In the genomic region with DNA sequence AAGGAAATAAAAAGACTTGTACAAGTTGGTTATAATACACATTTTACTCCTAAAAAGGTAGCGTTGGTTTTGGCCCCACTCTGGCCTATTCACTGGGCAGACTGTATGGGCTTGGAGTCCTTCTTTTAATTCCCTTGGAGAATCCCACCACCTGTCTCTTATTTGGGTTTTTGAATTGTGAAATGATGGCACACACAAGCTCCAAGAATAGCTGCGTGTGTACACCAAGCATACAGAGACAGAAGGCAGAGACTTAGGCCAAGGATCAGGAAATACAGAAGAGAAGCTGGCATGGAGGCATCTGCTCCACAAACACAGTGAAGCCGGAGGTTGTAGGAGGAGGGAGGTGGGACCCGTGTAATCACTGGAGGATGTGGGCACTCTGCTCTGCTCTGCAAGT, we compare ENCODE assay signal across 23 cellular contexts. TPM values are rescaled to one million over a fixed set of nuclear protein-coding genes. Genes with fewer than 3 reads are reported as not detected.
DNase-seq lines count a peak whose midpoint lies in the region; ATAC-seq and TF ChIP-seq lines count a peak whose summit lies in the region.
"Had no signal": no experiment of that assay in that cellular context is flagged by ENCODE, and none has a peak within 500 bp of the region (broad histone marks: within the 10 kb centered on the region; RNA-seq: fewer than 3 reads in every experiment).

No MANE protein-coding gene starts in this region.

- TF ChIP-seq POLR2A in esophagus muscularis mucosa (IDR thresholded peaks at IDR 0.05; ENCODE audit: low read depth) = no peak

- H3K4me1 ChIP-seq in GM23248 (ENCODE audit: insufficient read depth) = peaks cover 63% of the 10 kb centered on the region
- H3K4me1 ChIP-seq in esophagus muscularis mucosa = peaks cover 5 to 63% (median 55%) of the 10 kb centered on the region in 4 donors
- peaks cover 5 to 12% of the 10 kb centered on the region in 2 experiments for H3K4me1 ChIP-seq in trophoblast cell (ENCODE audit: control insufficient read depth in 1 of 2, insufficient read depth in 2 of 2, low read length in 2 of 2)
- H3K4me1 ChIP-seq: BLaER1, Caco-2 had no signal

- no peak overlapping the region for H3K4me2 ChIP-seq in GM23248 (ENCODE audit: unreplicated experiment)
- H3K4me2 ChIP-seq in trophoblast cell (ENCODE audit: low read length) = no peak overlapping the region
- H3K4me2 ChIP-seq: BLaER1, PC-9 had no signal

- peaks cover 16% of the 10 kb centered on the region; the same call in 1 of the 2 replicates for H4K20me1 ChIP-seq in GM23248 (ENCODE audit: insufficient read depth)
- H4K20me1 ChIP-seq: BLaER1 had no signal

- H3K9ac ChIP-seq in GM23248 = no peak overlapping the region
- no peak overlapping the region for H3K9ac ChIP-seq in trophoblast cell (ENCODE audit: low read length)
- H3K9ac ChIP-seq: BLaER1 had no signal

- WGBS in GM23248 (ENCODE audit: low coverage in 1 of 2, low lambda C conversion rate in 2 of 2, missing lambda C conversion rate in 2 of 2), 2 experiments = 13 to 19% methylated on average over 4 of the region's 4 CpGs
- WGBS in esophagus muscularis mucosa = 82% methylated on average over 4 of the region's 4 CpGs
- WGBS in trophoblast cell (ENCODE audit: extremely low coverage, insufficient coverage, insufficient read length) = no CpG with 5 or more reads among the region's 4 CpGs

- no peaks in the 10 kb centered on the region for H3K4me1 Mint-ChIP-seq in stimulated activated naive B cell treated with anti-CD40 and anti-IgM and Interleukin-4, amounts not matched to agents 10 μg/mL and 1 μg/mL and 100 μg/mL, for 72 hours
- H3K4me1 Mint-ChIP-seq: T-cell had no signal

- H4K8ac ChIP-seq in trophoblast cell (ENCODE audit: low read depth, low read length) = peak overlapping the region; percentile 42

- H3K79me2 ChIP-seq in GM23248 (ENCODE audit: insufficient read depth) (peaks cover 100% of the 10 kb centered on the region), trophoblast cell (ENCODE audit: control insufficient read depth, insufficient read depth, low read length, poor library complexity) (no peaks in the 10 kb centered on the region)

- H3K36me3 Mint-ChIP-seq in stimulated activated naive B cell treated with anti-CD40 and anti-IgM and Interleukin-4, amounts not matched to agents 10 μg/mL and 1 μg/mL and 100 μg/mL, for 72 hours = no peaks in the 10 kb centered on the region
- H3K36me3 Mint-ChIP-seq: T-cell had no signal

- H3K14ac ChIP-seq in trophoblast cell (ENCODE audit: low read length) = peak overlapping the region; percentile 29

- H3K9me3 ChIP-seq in GM23248 (ENCODE audit: low read depth) (no peaks in the 10 kb centered on the region), esophagus muscularis mucosa (no peaks in the 10 kb centered on the region), trophoblast cell (ENCODE audit: insufficient read depth, low read depth, low read length) (peaks cover 2% of the 10 kb centered on the region)
- H3K9me3 ChIP-seq: BLaER1, Caco-2 had no signal

- peaks cover 76% of the 10 kb centered on the region for H3F3A ChIP-seq in GM23248 (ENCODE audit: insufficient read depth)

- H3K9me3 Mint-ChIP-seq in stimulated activated naive B cell treated with anti-CD40 and anti-IgM and Interleukin-4, amounts not matched to agents 10 μg/mL and 1 μg/mL and 100 μg/mL, for 72 hours = no peaks in the 10 kb centered on the region
- H3K9me3 Mint-ChIP-seq: CD4-positive, alpha-beta T cell; H9; T-cell had no signal

- H3K4me3 ChIP-seq in GM23248 (no peak overlapping the region), esophagus muscularis mucosa (no peak overlapping the region), trophoblast cell (ENCODE audit: low read depth, low read length) (no peak overlapping the region)
- H3K4me3 ChIP-seq: BLaER1, PC-9, SK-N-MC had no signal

- TF ChIP-seq EP300 in esophagus muscularis mucosa (IDR thresholded peaks at IDR 0.05) = no peak

- H3K27ac Mint-ChIP-seq in stimulated activated naive B cell treated with anti-CD40 and anti-IgM and Interleukin-4, amounts not matched to agents 10 μg/mL and 1 μg/mL and 100 μg/mL, for 72 hours = no peak overlapping the region
- H3K27ac Mint-ChIP-seq: CD4-positive, alpha-beta T cell; H9; T-cell had no signal

- peak overlapping the region; percentile 96 for H2BK12ac ChIP-seq in trophoblast cell (ENCODE audit: low read length)

- peak overlapping the region; percentile 12 for H3K4ac ChIP-seq in trophoblast cell (ENCODE audit: low read depth, low read length)

- no peak for ATAC-seq in stimulated activated naive B cell treated with anti-CD40 and anti-IgM and Interleukin-4, amounts not matched to agents 10 μg/mL and 1 μg/mL and 100 μg/mL, for 72 hours (replicated peaks)
- no peak for ATAC-seq in HG03139 (IDR thresholded peaks at IDR 0.05; ENCODE audit: unreplicated experiment)
- ATAC-seq: T-cell had no signal

- H3K36me3 ChIP-seq in GM23248 (ENCODE audit: low read depth) (peaks cover 22% of the 10 kb centered on the region), esophagus muscularis mucosa (peaks cover 0 to 7% (median 3%) of the 10 kb centered on the region in 4 donors), trophoblast cell (ENCODE audit: control insufficient read depth in 1 of 2, insufficient read depth in 2 of 2, low read length in 2 of 2) (no peaks in the 10 kb centered on the region)
- H3K36me3 ChIP-seq: BLaER1 had no signal

- DNase-seq in GM23248 = no peak
- peak; percentile 43 to 77 for DNase-seq in NCI-H524 (lab: John Stamatoyannopoulos, UW)
- peak; percentile 26 for DNase-seq in esophagus muscularis mucosa (ENCODE audit: extremely low spot score)
- no peak for DNase-seq in trophoblast cell
- no peak for DNase-seq in stimulated activated naive B cell treated with anti-CD40 and anti-IgM and Interleukin-4, amounts not matched to agents 10 μg/mL and 1 μg/mL and 100 μg/mL, for 72 hours
- DNase-seq in GM10266 (ENCODE audit: extremely low spot score) = no peak
- DNase-seq in KG1 (lab: John Stamatoyannopoulos, UW) = no peak
- DNase-seq: ACHN; Caco-2; CD4-positive, alpha-beta T cell; DMS153; H9; NCI-H1417; NCI-H1694 treated with DMSO at 0.1 percent for 48 hours; NCI-H2081 treated with DMSO at 0.1 percent for 48 hours; NCI-H748 treated with DMSO at 0.1 percent for 48 hours; PC-9; RPMI8226; SHP77; T-cell had no signal

- H3K23ac ChIP-seq in trophoblast cell (ENCODE audit: low read length) = no peak overlapping the region

- H3K4me3 Mint-ChIP-seq in stimulated activated naive B cell treated with anti-CD40 and anti-IgM and Interleukin-4, amounts not matched to agents 10 μg/mL and 1 μg/mL and 100 μg/mL, for 72 hours = no peak overlapping the region
- H3K4me3 Mint-ChIP-seq: CD4-positive, alpha-beta T cell; H9; T-cell had no signal

- no peaks in the 10 kb centered on the region for H3K27me3 ChIP-seq in GM23248 (replicated peaks; ENCODE audit: insufficient read depth)
- H3K27me3 ChIP-seq in esophagus muscularis mucosa = no peaks in the 10 kb centered on the region
- no peaks in the 10 kb centered on the region for H3K27me3 ChIP-seq in trophoblast cell (ENCODE audit: insufficient read depth, low read length)
- H3K27me3 ChIP-seq: BLaER1 had no signal

- no peaks in the 10 kb centered on the region for H3K9me2 ChIP-seq in GM23248 (ENCODE audit: insufficient read depth)

- TF ChIP-seq CTCF in esophagus muscularis mucosa (IDR thresholded peaks at IDR 0.05) = no peak
- TF ChIP-seq CTCF in GM10266 (IDR thresholded peaks at IDR 0.05; ENCODE audit: control insufficient read depth, insufficient read depth, low read depth, missing control alignments) = no peak

- intact Hi-C loops in esophagus muscularis mucosa (cut with DNase I) = no loop called here

- H2AFZ ChIP-seq in GM23248 = no peak overlapping the region
- no peak overlapping the region for H2AFZ ChIP-seq in trophoblast cell (ENCODE audit: insufficient read depth, low read length, poor library complexity)
- H2AFZ ChIP-seq: PC-9 had no signal

- peak overlapping the region; percentile 53 for H4K91ac ChIP-seq in trophoblast cell (ENCODE audit: low read depth, low read length)

- in situ Hi-C loops in GM23248 (cut with MboI) = no loop called here

- peak overlapping the region; percentile 65 for H2BK120ac ChIP-seq in trophoblast cell (ENCODE audit: insufficient read depth, low read length, poor library complexity)

- peak overlapping the region; percentile 23; the same call in 1 of the 2 replicates for H3K27ac ChIP-seq in GM23248
- no peak overlapping the region for H3K27ac ChIP-seq in esophagus muscularis mucosa (replicated peaks in 1 of 4)
- no peak overlapping the region for H3K27ac ChIP-seq in trophoblast cell (ENCODE audit: low read depth, low read length)
- H3K27ac ChIP-seq: BLaER1, PC-9 had no signal

- H3K27me3 Mint-ChIP-seq in stimulated activated naive B cell treated with anti-CD40 and anti-IgM and Interleukin-4, amounts not matched to agents 10 μg/mL and 1 μg/mL and 100 μg/mL, for 72 hours = peaks cover 9 to 30% of the 10 kb centered on the region in 2 donors

- H4K12ac ChIP-seq in trophoblast cell (ENCODE audit: low read depth, low read length) = no peak overlapping the region

- H2BK5ac ChIP-seq in trophoblast cell (ENCODE audit: low read depth, low read length, poor library complexity) = peak overlapping the region; percentile 66

- peak overlapping the region; percentile 71 for H2AK5ac ChIP-seq in trophoblast cell (ENCODE audit: low read length)

- H3K18ac ChIP-seq in trophoblast cell (ENCODE audit: low read length) = peak overlapping the region; percentile 21

- H3K79me1 ChIP-seq in trophoblast cell (ENCODE audit: low read length) = peaks cover 17% of the 10 kb centered on the region

RNA-seq across cellular contexts. Expression of a gene that starts 29.1 kb away (rescaled TPM):
- total RNA-seq in GM23248 (2014; rRNA removed; shearing (Covaris generic)) = 194 and 196 TPM in 2 replicates
- 94.7 and 96.1 TPM in 2 replicates for polyA plus RNA-seq in GM23248 (2016; fragmentation: Nextera tagmentation; extraction: Ambion mirVana)
- total RNA-seq in esophagus muscularis mucosa = 100 to 1,000 TPM; 143 to 194 (median 175) TPM
- 0.45 and 0.71 TPM in 2 replicates for polyA plus RNA-seq in trophoblast cell (2013)

Comparison
In these comparisons a context has a peak if more than half of its experiments do, and no peak if none do; other contexts are left out.
1. DNase-seq: peak in NCI-H524 (2 of 2) and esophagus muscularis mucosa (single experiment); none in GM23248 (single experiment), trophoblast cell (0 of 2), stimulated activated naive B cell treated with anti-CD40 and anti-IgM and Interleukin-4, amounts not matched to agents 10 μg/mL and 1 μg/mL and 100 μg/mL, for 72 hours (single experiment), GM10266 (single experiment) and KG1 (single experiment).